ENCODE assay signal across 16 cellular contexts in genomic region chr7:38704041-38704547, GRCh38.
DNase-seq lines count a peak whose midpoint lies in the region; ATAC-seq and TF ChIP-seq lines count a peak whose summit lies in the region.
"Had no signal": no experiment of that assay in that cellular context is flagged by ENCODE, and none has a peak within 500 bp of the region (broad histone marks: within the 10 kb centered on the region; RNA-seq: fewer than 3 reads in every experiment).

No MANE protein-coding gene starts in this region.

- no peaks in the 10 kb centered on the region for H4K20me1 ChIP-seq in GM23248 (ENCODE audit: insufficient read depth)

- no peak overlapping the region for H3K9ac ChIP-seq in GM23248
- H3K9ac ChIP-seq: KMS-11 had no signal

- H3K27me3 ChIP-seq in GM23248 (replicated peaks; ENCODE audit: insufficient read depth) = no peaks in the 10 kb centered on the region

- no peaks in the 10 kb centered on the region for H3K36me3 Mint-ChIP-seq in memory B cell

- peak overlapping the region; percentile 9 for H3K27ac Mint-ChIP-seq in memory B cell

- H3K4me3 ChIP-seq in GM23248 (no peak overlapping the region), cardiac fibroblast (replicated peaks in 1 of 2; ENCODE audit: low read depth in 2 of 2, low read length in 2 of 2) (no peak overlapping the region)
- H3K4me3 ChIP-seq: HAP-1 had no signal

- H3K9me3 Mint-ChIP-seq in memory B cell = peaks cover 5% of the 10 kb centered on the region

- no peaks in the 10 kb centered on the region for H3K36me3 ChIP-seq in GM23248 (ENCODE audit: low read depth)
- H3K36me3 ChIP-seq: HAP-1 had no signal

- 69 to 71% methylated on average over 4 of the region's 4 CpGs for WGBS in GM23248 (ENCODE audit: low coverage in 1 of 2, low lambda C conversion rate in 2 of 2, missing lambda C conversion rate in 2 of 2), 2 experiments

- no peaks in the 10 kb centered on the region for H3K79me2 ChIP-seq in GM23248 (ENCODE audit: insufficient read depth)

- TF ChIP-seq CTCF in cardiac fibroblast (IDR thresholded peaks at IDR 0.05; ENCODE audit: low read depth, low read length) = no peak

- no peak for DNase-seq in GM23248
- peak; percentile 39 for DNase-seq in M059J (ENCODE audit: low read depth)
- DNase-seq in cardiac fibroblast (ENCODE audit: low read depth in 2 of 2) = peak; percentile 13 to 18
- DNase-seq in memory B cell (ENCODE audit: low spot score in 2 of 2) = no peak
- no peak for DNase-seq in NCI-H345 treated with DMSO at 0.1 percent for 48 hours (lab: John Stamatoyannopoulos, UW; ENCODE audit: unreplicated experiment)
- DNase-seq: COR-L47; MM.1S; NCI-H1092 treated with DMSO at 0.1 percent for 48 hours; NCI-H524; NK-92 treated with Interleukin-12 subunit alpha and Interleukin-12 subunit beta, amount 100 ng/mL, for 24 hours; SIG-M5 had no signal

- H3K4me1 ChIP-seq in GM23248 (ENCODE audit: insufficient read depth) = peaks cover 18% of the 10 kb centered on the region
- H3K4me1 ChIP-seq: HAP-1 had no signal

- in situ Hi-C loops in GM23248 (cut with MboI) = no loop called here

- no peaks in the 10 kb centered on the region for H3K9me2 ChIP-seq in GM23248 (ENCODE audit: insufficient read depth)

- H3K9me3 ChIP-seq in GM23248 (ENCODE audit: low read depth) = no peaks in the 10 kb centered on the region
- H3K9me3 ChIP-seq: HAP-1 had no signal

- H3K27me3 Mint-ChIP-seq in memory B cell = peaks cover 8% of the 10 kb centered on the region

- H3F3A ChIP-seq in GM23248 (ENCODE audit: insufficient read depth) = peaks cover 7% of the 10 kb centered on the region; the same call in 1 of the 2 replicates

- ATAC-seq in memory B cell (ENCODE audit: low read depth) = no peak
- no peak for ATAC-seq in GM18498 (IDR thresholded peaks at IDR 0.05; ENCODE audit: unreplicated experiment)
- no peak for ATAC-seq in HG02870 (IDR thresholded peaks at IDR 0.05; ENCODE audit: unreplicated experiment)

- no peaks in the 10 kb centered on the region for H3K4me1 Mint-ChIP-seq in memory B cell

- no peak overlapping the region for H3K4me2 ChIP-seq in GM23248 (ENCODE audit: unreplicated experiment)
- H3K4me2 ChIP-seq: KMS-11 had no signal

- no peak overlapping the region for H3K4me3 Mint-ChIP-seq in memory B cell

- H3K27ac ChIP-seq in GM23248 = no peak overlapping the region
- H3K27ac ChIP-seq: C4-2B, KMS-11 had no signal

- H2AFZ ChIP-seq in GM23248 = peak overlapping the region; percentile 36

Comparison
In these comparisons a context has a peak if more than half of its experiments do, and no peak if none do; other contexts are left out.
1. DNase-seq: peak in M059J (single experiment) and cardiac fibroblast (2 of 2); none in GM23248 (single experiment), memory B cell (0 of 2) and NCI-H345 treated with DMSO at 0.1 percent for 48 hours (single experiment).